21 cellular contexts compared by ENCODE assay signal in genomic region chr6:118917550-118918321, GRCh38.
"Had no signal": no experiment of that assay in that cellular context is flagged by ENCODE, and none has a peak within 500 bp of the region (broad histone marks: within the 10 kb centered on the region; RNA-seq: fewer than 3 reads in every experiment).

No MANE protein-coding gene starts in this region.

- H3K9ac ChIP-seq: neural progenitor cell, parathyroid adenoma had no signal

- H3K36me3 ChIP-seq: neural progenitor cell had no signal

- H3K4me1 Mint-ChIP-seq: activated naive CD4-positive, alpha-beta T cell treated with anti-CD3 and anti-CD28 coated beads, Interleukin-2, amount 10 ng/mL, durations not matched to agents 7 days and 5 days; neural progenitor cell; stimulated activated naive B cell treated with anti-CD40 and anti-IgM and Interleukin-4, amounts not matched to agents 10 μg/mL and 1 μg/mL and 100 μg/mL, for 72 hours had no signal

- H3K4me1 ChIP-seq: heart left ventricle, neural progenitor cell, parathyroid adenoma, thyroid gland had no signal

- H3K27ac Mint-ChIP-seq: activated CD8-positive, alpha-beta memory T cell treated with anti-CD3 and anti-CD28 coated beads, Interleukin-2, amount 10 ng/mL, durations not matched to agents 7 days and 5 days; activated naive CD4-positive, alpha-beta T cell treated with anti-CD3 and anti-CD28 coated beads, Interleukin-2, amount 10 ng/mL, durations not matched to agents 7 days and 5 days; activated T-helper 2 cell treated with anti-CD3 and anti-CD28 coated beads, Interferon-gamma antibody, Interleukin-2, Interleukin-4, amounts not matched to agents 10 μg/mL and 5 μg/mL and 100 μg/mL, durations not matched to agents 14 hours and 24 hours and 36 hours; dendritic cell treated with granulocyte-macrophage colony-stimulating factor and Interleukin-4, amounts not matched to agents 40 ng/mL and 50 ng/mL, for 4 days; neural progenitor cell; stimulated activated naive B cell treated with anti-CD40 and anti-IgM and Interleukin-4, amounts not matched to agents 10 μg/mL and 1 μg/mL and 100 μg/mL, for 72 hours had no signal

- H3K4me3 Mint-ChIP-seq: activated CD8-positive, alpha-beta memory T cell treated with anti-CD3 and anti-CD28 coated beads, Interleukin-2, amount 10 ng/mL, durations not matched to agents 7 days and 5 days; activated naive CD4-positive, alpha-beta T cell treated with anti-CD3 and anti-CD28 coated beads, Interleukin-2, amount 10 ng/mL, durations not matched to agents 7 days and 5 days; dendritic cell treated with granulocyte-macrophage colony-stimulating factor and Interleukin-4, amounts not matched to agents 40 ng/mL and 50 ng/mL, for 4 days; naive B cell; neural progenitor cell; stimulated activated naive B cell treated with anti-CD40 and anti-IgM and Interleukin-4, amounts not matched to agents 10 μg/mL and 1 μg/mL and 100 μg/mL, for 72 hours had no signal

- ATAC-seq: activated CD4-positive, CD25-positive, alpha-beta regulatory T cell treated with anti-CD3 and anti-CD28 coated beads, Interleukin-2, amount 50 U/mL, for 24 hours; activated CD8-positive, alpha-beta memory T cell treated with anti-CD3 and anti-CD28 coated beads, Interleukin-2, amount 10 ng/mL, durations not matched to agents 7 days and 5 days; heart left ventricle; stimulated activated naive B cell treated with anti-CD40 and anti-IgM and Interleukin-4, amounts not matched to agents 10 μg/mL and 1 μg/mL and 100 μg/mL, for 72 hours had no signal

- DNase-seq: activated CD4-positive, alpha-beta T cell treated with anti-CD3 and anti-CD28 coated beads, Interleukin-2, amount 50 U/mL, for 4 hours; activated CD8-positive, alpha-beta memory T cell treated with anti-CD3 and anti-CD28 coated beads, Interleukin-2, amount 10 ng/mL, durations not matched to agents 7 days and 5 days; activated naive CD4-positive, alpha-beta T cell treated with anti-CD3 and anti-CD28 coated beads, Interleukin-2, amount 10 ng/mL, durations not matched to agents 7 days and 5 days; activated T-cell treated with anti-CD3 and anti-CD28 coated beads, Interleukin-2, amount 50 U/mL, for 1 hour; effector memory CD4-positive, alpha-beta T cell; heart left ventricle; naive B cell; stimulated activated CD4-positive, alpha-beta T cell treated with anti-CD3 and anti-CD28 coated beads, Interleukin-2, amount 100 ng/mL, for 48 hours; stimulated activated naive B cell treated with anti-CD40 and anti-IgM and Interleukin-4, amounts not matched to agents 10 μg/mL and 1 μg/mL and 100 μg/mL, for 72 hours; T-helper 9 cell; thyroid gland had no signal

- H3K27me3 ChIP-seq: heart left ventricle, neural progenitor cell, thyroid gland had no signal

- H2AFZ ChIP-seq: neural progenitor cell, parathyroid adenoma had no signal

- H3K27ac ChIP-seq: epithelial cell of prostate, heart left ventricle, neural progenitor cell, parathyroid adenoma, thyroid gland had no signal

- H3K27me3 Mint-ChIP-seq: activated CD8-positive, alpha-beta memory T cell treated with anti-CD3 and anti-CD28 coated beads, Interleukin-2, amount 10 ng/mL, durations not matched to agents 7 days and 5 days; activated naive CD4-positive, alpha-beta T cell treated with anti-CD3 and anti-CD28 coated beads, Interleukin-2, amount 10 ng/mL, durations not matched to agents 7 days and 5 days; dendritic cell treated with granulocyte-macrophage colony-stimulating factor and Interleukin-4, amounts not matched to agents 40 ng/mL and 50 ng/mL, for 4 days; naive B cell; stimulated activated naive B cell treated with anti-CD40 and anti-IgM and Interleukin-4, amounts not matched to agents 10 μg/mL and 1 μg/mL and 100 μg/mL, for 72 hours had no signal

- FAIRE-seq: astrocyte, bronchial epithelial cell, frontal cortex, urothelium cell line had no signal

- H3K4me2 ChIP-seq: neural progenitor cell had no signal

- H3K9me3 ChIP-seq: heart left ventricle, thyroid gland had no signal

- H3K79me2 ChIP-seq: parathyroid adenoma had no signal

- H3K4me3 ChIP-seq: heart left ventricle, neural progenitor cell, thyroid gland had no signal

- H3K9me3 Mint-ChIP-seq: activated naive CD4-positive, alpha-beta T cell treated with anti-CD3 and anti-CD28 coated beads, Interleukin-2, amount 10 ng/mL, durations not matched to agents 7 days and 5 days; activated T-helper 2 cell treated with anti-CD3 and anti-CD28 coated beads, Interferon-gamma antibody, Interleukin-2, Interleukin-4, amounts not matched to agents 10 μg/mL and 5 μg/mL and 100 μg/mL, durations not matched to agents 14 hours and 24 hours and 36 hours; dendritic cell treated with granulocyte-macrophage colony-stimulating factor and Interleukin-4, amounts not matched to agents 40 ng/mL and 50 ng/mL, for 4 days; naive B cell; neural progenitor cell; stimulated activated naive B cell treated with anti-CD40 and anti-IgM and Interleukin-4, amounts not matched to agents 10 μg/mL and 1 μg/mL and 100 μg/mL, for 72 hours had no signal
